ENCODE assay signal across 8 cellular contexts in genomic region chr18:74597662-74598349, GRCh38. TPM values are rescaled to one million over a fixed set of nuclear protein-coding genes. Genes with fewer than 3 reads are reported as not detected.
DNase-seq lines count a peak whose midpoint lies in the region; ATAC-seq, FAIRE-seq and TF ChIP-seq lines count a peak whose summit lies in the region.

A gene with protein sequence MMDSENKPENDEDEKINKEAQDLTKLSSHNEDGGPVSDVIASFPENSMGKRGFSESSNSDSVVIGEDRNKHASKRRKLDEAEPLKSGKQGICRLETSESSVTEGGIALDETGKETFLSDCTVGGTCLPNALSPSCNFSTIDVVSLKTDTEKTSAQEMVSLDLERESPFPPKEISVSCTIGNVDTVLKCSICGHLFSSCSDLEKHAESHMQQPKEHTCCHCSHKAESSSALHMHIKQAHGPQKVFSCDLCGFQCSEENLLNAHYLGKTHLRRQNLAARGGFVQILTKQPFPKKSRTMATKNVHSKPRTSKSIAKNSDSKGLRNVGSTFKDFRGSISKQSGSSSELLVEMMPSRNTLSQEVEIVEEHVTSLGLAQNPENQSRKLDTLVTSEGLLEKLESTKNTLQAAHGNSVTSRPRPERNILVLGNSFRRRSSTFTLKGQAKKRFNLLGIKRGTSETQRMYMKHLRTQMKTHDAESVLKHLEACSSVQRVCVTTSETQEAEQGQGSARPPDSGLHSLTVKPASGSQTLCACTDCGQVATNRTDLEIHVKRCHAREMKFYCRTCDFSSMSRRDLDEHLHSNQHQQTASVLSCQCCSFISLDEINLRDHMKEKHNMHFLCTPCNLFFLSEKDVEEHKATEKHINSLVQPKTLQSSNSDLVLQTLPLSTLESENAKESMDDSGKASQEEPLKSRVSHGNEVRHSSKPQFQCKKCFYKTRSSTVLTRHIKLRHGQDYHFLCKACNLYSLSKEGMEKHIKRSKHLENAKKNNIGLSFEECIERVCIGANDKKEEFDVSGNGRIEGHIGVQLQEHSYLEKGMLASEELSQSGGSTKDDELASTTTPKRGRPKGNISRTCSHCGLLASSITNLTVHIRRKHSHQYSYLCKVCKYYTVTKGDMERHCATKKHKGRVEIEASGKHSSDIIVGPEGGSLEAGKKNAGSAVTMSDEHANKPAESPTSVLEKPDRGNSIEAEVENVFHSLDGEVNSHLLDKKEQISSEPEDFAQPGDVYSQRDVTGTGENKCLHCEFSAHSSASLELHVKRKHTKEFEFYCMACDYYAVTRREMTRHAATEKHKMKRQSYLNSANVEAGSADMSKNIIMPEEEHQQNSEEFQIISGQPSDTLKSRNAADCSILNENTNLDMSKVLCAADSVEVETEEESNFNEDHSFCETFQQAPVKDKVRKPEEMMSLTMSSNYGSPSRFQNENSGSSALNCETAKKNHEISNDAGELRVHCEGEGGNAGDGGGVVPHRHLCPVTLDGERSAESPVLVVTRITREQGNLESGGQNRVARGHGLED (N-terminal part only) (plus strand): TSS chr18:74597870. CDS start chr18:74631020, 33,150 bp downstream.

- CTCF ChIA-PET in H1 (lab: Charles Lee; ENCODE audit: partially characterized antibody) = interaction anchor here (1.4 kb wide), 1 partner anchor 18 kb away, joined by 4 read pairs; no protein-coding TSS in a partner anchor

- no peaks in the 10 kb centered on the region for H3K9me3 ChIP-seq in H1 (ENCODE audit: insufficient read depth in 2 of 2, low read depth in 1 of 2, low read length in 1 of 2)

- TF ChIP-seq RAD21 in H1 (IDR thresholded peaks at IDR 0.05 in 1 of 2, conservative IDR thresholded peaks at IDR 0.05 in 1 of 2; ENCODE audit: low read depth in 2 of 2, low read length in 2 of 2) = no peak

- H3K27me3 ChIP-seq in H1 (replicated peaks in 1 of 4; ENCODE audit: control insufficient read depth in 3 of 4, extremely low read depth in 1 of 4, insufficient read depth in 3 of 4, low read length in 3 of 4) (no peaks in the 10 kb centered on the region), mesendoderm (ENCODE audit: insufficient read depth, low read length, poor library complexity) (no peaks in the 10 kb centered on the region)

- peak; percentile 70 for ATAC-seq in GM21381 (IDR thresholded peaks at IDR 0.05; ENCODE audit: unreplicated experiment)

- TF ChIP-seq CTCF in H1 (IDR thresholded peaks at IDR 0.05; ENCODE audit: control extremely low read depth in 1 of 3, insufficient read depth in 1 of 3, low read depth in 1 of 3, low read length in 3 of 3) = peak in 1 of 3 experiments; percentile 5; a peak in 1 of 4 replicates

- H2AK5ac ChIP-seq in H1 (ENCODE audit: low read depth, low read length) = no peak within 1 kb of the TSS
- no peak within 1 kb of the TSS for H2AK5ac ChIP-seq in mesendoderm (ENCODE audit: low read length)

- peaks cover 0 to 5% (median 1%) of the 10 kb centered on the region in 4 experiments; a peak in 3 of 8 replicates for H3K36me3 ChIP-seq in H1 (ENCODE audit: control insufficient read depth in 2 of 4, insufficient read depth in 4 of 4, low read length in 3 of 4)
- no peaks in the 10 kb centered on the region for H3K36me3 ChIP-seq in mesendoderm (ENCODE audit: control insufficient read depth, insufficient read depth, low read length)

- peaks cover 12% of the 10 kb centered on the region for H3K23me2 ChIP-seq in H1 (ENCODE audit: low read depth, low read length)

- peak within 1 kb of the TSS; percentile 97 for H2BK120ac ChIP-seq in H1 (replicated peaks; ENCODE audit: low read depth, low read length)
- peak within 1 kb of the TSS; percentile 76 for H2BK120ac ChIP-seq in mesendoderm (ENCODE audit: low read depth, low read length)

- H3K56ac ChIP-seq in H1 (replicated peaks; ENCODE audit: insufficient read length, low read depth, low read length) (peak within 1 kb of the TSS; percentile 70), mesendoderm (ENCODE audit: low read length) (peak within 1 kb of the TSS; percentile 97)

- H3K18ac ChIP-seq in H1 (ENCODE audit: extremely low read depth, low read length) (peak within 1 kb of the TSS; percentile 93), mesendoderm (ENCODE audit: low read length) (peak within 1 kb of the TSS; percentile 97)

- H2BK15ac ChIP-seq in H1 (ENCODE audit: low read length) (no peak within 1 kb of the TSS), mesendoderm (replicated peaks; ENCODE audit: low read depth) (no peak within 1 kb of the TSS)

- no peak within 1 kb of the TSS for H4K91ac ChIP-seq in H1 (replicated peaks; ENCODE audit: insufficient read length, low read length)

- H3K23ac ChIP-seq in H1 (ENCODE audit: insufficient read length) = no peak within 1 kb of the TSS
- H3K23ac ChIP-seq in mesendoderm (ENCODE audit: low read length) = no peak within 1 kb of the TSS

- H3K79me2 ChIP-seq in H1 (ENCODE audit: control insufficient read depth in 1 of 2, insufficient read depth in 2 of 2, low read length in 2 of 2) (peaks cover 8 to 43% of the 10 kb centered on the region in 2 experiments; a peak in 3 of 4 replicates), mesendoderm (ENCODE audit: control insufficient read depth, insufficient read depth, low read length) (peaks cover 7% of the 10 kb centered on the region)

- H3K4me1 ChIP-seq in H1 (replicated peaks in 1 of 4; ENCODE audit: control insufficient read depth in 3 of 4, insufficient read depth in 4 of 4, low read length in 3 of 4) (peaks cover 0 to 4% (median 2%) of the 10 kb centered on the region in 4 experiments; a peak in 4 of 7 replicates), mesendoderm (ENCODE audit: control insufficient read depth, low read depth, low read length) (peaks cover 2% of the 10 kb centered on the region)

- H3K27ac ChIP-seq in H1 (ENCODE audit: low read depth, low read length) (peak within 1 kb of the TSS; percentile 79), mesendoderm (ENCODE audit: low read depth, low read length) (peak within 1 kb of the TSS; percentile 83)

- H3K79me1 ChIP-seq in H1 (ENCODE audit: low read depth, low read length) (peaks cover 6% of the 10 kb centered on the region), mesendoderm (ENCODE audit: low read length) (peaks cover 19% of the 10 kb centered on the region)

- peak within 1 kb of the TSS; percentile 87 to 98 for H3K4me2 ChIP-seq in H1 (ENCODE audit: insufficient read depth in 1 of 2, low read depth in 2 of 2, low read length in 2 of 2)
- H3K4me2 ChIP-seq in mesendoderm (ENCODE audit: low read length) = peak within 1 kb of the TSS; percentile 78

- H3K9ac ChIP-seq in H1 (replicated peaks in 1 of 4; ENCODE audit: extremely low read depth in 1 of 4, low read depth in 3 of 4, low read length in 3 of 4) (peak within 1 kb of the TSS; percentile 79 to 95 (median 86)), mesendoderm (ENCODE audit: low read length) (peak within 1 kb of the TSS; percentile 92)

- H4K20me1 ChIP-seq in H1 (replicated peaks in 1 of 2; ENCODE audit: control insufficient read depth in 1 of 2, insufficient read depth in 2 of 2, low read length in 2 of 2) = peaks cover 0 to 4% of the 10 kb centered on the region in 2 experiments

- peak; percentile 72 for FAIRE-seq in HTR-8/SVneo (lab: Jason Lieb, UNC)
- peak; percentile 13 for FAIRE-seq in H1 (lab: Jason Lieb, UNC)

- H3K4ac ChIP-seq in H1 (replicated peaks; ENCODE audit: insufficient read length, low read depth, low read length) = no peak within 1 kb of the TSS
- peak within 1 kb of the TSS; percentile 73 for H3K4ac ChIP-seq in mesendoderm (ENCODE audit: low read depth, low read length)

- POLR2A ChIA-PET in H1 (lab: Charles Lee; ENCODE audit: partially characterized antibody) = interaction anchor here (0.5 kb wide), 1 partner anchor 60 kb away, joined by 3 read pairs; no protein-coding TSS in a partner anchor

- H2AFZ ChIP-seq in H1 (ENCODE audit: low read length) = peak within 1 kb of the TSS; percentile 73; the same call in 1 of the 2 replicates

- H4K8ac ChIP-seq in H1 (ENCODE audit: extremely low read depth, insufficient read depth, low read length) = peak within 1 kb of the TSS; percentile 72
- H4K8ac ChIP-seq in mesendoderm (ENCODE audit: low read depth, low read length) = peak within 1 kb of the TSS; percentile 98

- H2BK5ac ChIP-seq in H1 (ENCODE audit: low read depth, low read length) = peak within 1 kb of the TSS; percentile 82; the same call in 1 of the 2 replicates
- H2BK5ac ChIP-seq in mesendoderm (ENCODE audit: low read length) = peak within 1 kb of the TSS; percentile 49

- peak; percentile 35 to 80 for TF ChIP-seq POLR2A in H1 (IDR thresholded peaks at IDR 0.05; ENCODE audit: control extremely low read depth in 1 of 2, low read depth in 2 of 2, low read length in 2 of 2)

- DNase-seq in COR-L47 (lab: John Stamatoyannopoulos, UW) (peak; percentile 95), HTR-8/SVneo (ENCODE audit: insufficient read length, low spot score) (peak; percentile 61), NOMO-1 treated with DMSO at 0.1 percent for 48 hours (lab: John Stamatoyannopoulos, UW; ENCODE audit: unreplicated experiment) (peak; percentile 82), H1 (ENCODE audit: low read depth in 1 of 2, low spot score in 2 of 2) (peak; percentile 87 to 89), mesendoderm (peak; percentile 98)
- peak; percentile 69 to 74 for DNase-seq in activated CD8-positive, alpha-beta memory T cell treated with anti-CD3 and anti-CD28 coated beads for 4 hours (ENCODE audit: low read depth in 2 of 2)
- DNase-seq in stimulated activated CD8-positive, alpha-beta memory T cell treated with anti-CD3 and anti-CD28 coated beads, Interleukin-15, amount 100 ng/mL, for 24 hours (ENCODE audit: low read depth) = peak; percentile 77

- peak within 1 kb of the TSS; percentile 94 for H4K5ac ChIP-seq in H1 (ENCODE audit: insufficient read length, low read depth, low read length)
- peak within 1 kb of the TSS; percentile 94 for H4K5ac ChIP-seq in mesendoderm (ENCODE audit: low read length)

- H3K4me3 ChIP-seq in H1 (ENCODE audit: extremely low read depth in 1 of 4, insufficient read depth in 2 of 4, low read depth in 3 of 4, low read length in 4 of 4) = peak within 1 kb of the TSS; percentile 94 to 97 (median 96)
- peak within 1 kb of the TSS; percentile 81 for H3K4me3 ChIP-seq in mesendoderm (ENCODE audit: low read length)

- no peak within 1 kb of the TSS for H2BK12ac ChIP-seq in H1 (ENCODE audit: low read depth, low read length)

- WGBS in H1 (ENCODE audit: extremely low coverage in 1 of 2, insufficient coverage in 1 of 2, insufficient read length in 1 of 2, insufficient replicate concordance in 2 of 2, low coverage in 1 of 2, low lambda C conversion rate in 2 of 2, missing lambda C conversion rate in 1 of 2), 2 experiments = 2% methylated on average over 17 of the region's 64 CpGs; no CpG with 5 or more reads in 1 of the 2 experiments
- WGBS in mesendoderm (ENCODE audit: extremely low coverage, insufficient coverage, low lambda C conversion rate) = no CpG with 5 or more reads among the region's 64 CpGs

- H2BK20ac ChIP-seq in H1 (ENCODE audit: low read length) = no peak within 1 kb of the TSS

- TF ChIP-seq EP300 in H1 (IDR thresholded peaks at IDR 0.05; ENCODE audit: borderline replicate concordance in 1 of 2, low read depth in 2 of 2, low read length in 2 of 2) = no peak

- no peak within 1 kb of the TSS for H3K14ac ChIP-seq in H1 (ENCODE audit: insufficient read length)

RNA-seq across cellular contexts. Expression of the gene that starts here (rescaled TPM):
- 6.2 and 6.8 TPM in 2 replicates for total RNA-seq in H1 (2021; fragmentation: NEBNext Ultra II Directional; extraction: Animal tissue kit (Norgen Biotek cat#: 25700))
- 1.5 TPM in 2 replicates for polyA plus RNA-seq in H1 (2011; rRNA removed)
- 1.9 TPM for polyA plus RNA-seq in H1 (2011; cell fraction: cytosol; rRNA removed)
- 3.7 TPM for polyA plus RNA-seq in H1 (2011; cell fraction: nucleus; rRNA removed)
- 2.1 to 3.5 TPM (median 2.8 TPM) in 4 replicates for polyA plus RNA-seq in H1 (2012, experiment 1 of 2)
- 0.20 TPM for polyA plus RNA-seq in H1 (2012, experiment 2 of 2)
- 1.6 TPM for polyA plus RNA-seq in H1 (2013, experiment 1 of 2)
- 1.7 TPM for polyA plus RNA-seq in H1 (2013, experiment 2 of 2)
- 10.8 and 16.1 TPM in 2 replicates for polyA minus RNA-seq in H1 (2011; rRNA and poly(A)+ RNA removed)
- 6.7 TPM for polyA minus RNA-seq in H1 (2011; cell fraction: cytosol; rRNA and poly(A)+ RNA removed)
- 41.3 TPM for polyA minus RNA-seq in H1 (2011; cell fraction: nucleus; rRNA and poly(A)+ RNA removed)
- 2.7 TPM for polyA plus RNA-seq in mesendoderm (2013, experiment 1 of 2)
- 2.6 TPM for polyA plus RNA-seq in mesendoderm (2013, experiment 2 of 2)

Comparison
In these comparisons a context has a peak if more than half of its experiments do, and no peak if none do; other contexts are left out.
1. Peak in every context shown above with its lines: DNase-seq, ATAC-seq, H3K4me3 ChIP-seq and H3K27ac ChIP-seq.